In genomic region chr10:69217119-69217754, GRCh38 we compare ENCODE assay signal across 1 cellular context.
TF ChIP-seq lines count a peak whose summit lies in the region.

No MANE protein-coding gene starts in this region.

TF ChIP-seq in HEK293, 187 proteins besides CTCF, POLR2A, EP300 and RAD21 (continued from another document):
- TF ChIP-seq ZNF518A (tag by site-specific recombination; conservative IDR thresholded peaks at IDR 0.05; ENCODE audit: low read depth) (peak; percentile 66), FEZF1 (tag by site-specific recombination; IDR thresholded peaks at IDR 0.05) (no peak), PRDM10 (tag by site-specific recombination; IDR thresholded peaks at IDR 0.05) (peak; percentile 69), ZXDB (tag by site-specific recombination; IDR thresholded peaks at IDR 0.05) (peak; percentile 57), ZNF660 (tag by site-specific recombination; IDR thresholded peaks at IDR 0.05) (peak; percentile 95), ZNF394 (tag by site-specific recombination; IDR thresholded peaks at IDR 0.05; ENCODE audit: borderline replicate concordance) (peak; percentile 64), ZNF24 (tag by site-specific recombination; IDR thresholded peaks at IDR 0.05) (peak; percentile 95), EGR2 (tag by site-specific recombination; IDR thresholded peaks at IDR 0.05; ENCODE audit: low read depth) (no peak), ZBTB44 (tag by site-specific recombination; IDR thresholded peaks at IDR 0.05) (peak; percentile 55; the same call in 1 of the 2 replicates), ZNF692 (tag by site-specific recombination; IDR thresholded peaks at IDR 0.05) (peak; percentile 55; the same call in 1 of the 2 replicates), ZNF280C (tag by site-specific recombination; IDR thresholded peaks at IDR 0.05) (no peak), ZSCAN4 (tag by site-specific recombination; IDR thresholded peaks at IDR 0.05) (peak; percentile 40; the same call in 1 of the 2 replicates), HIC1 (tag by site-specific recombination; IDR thresholded peaks at IDR 0.05) (peak; percentile 82), ZBTB21 (tag by site-specific recombination; IDR thresholded peaks at IDR 0.05) (peak; percentile 89), GFI1B (tag by site-specific recombination; IDR thresholded peaks at IDR 0.05) (peak; percentile 19; the same call in 1 of the 2 replicates), SP7 (tag by site-specific recombination; IDR thresholded peaks at IDR 0.05) (peak; percentile 91), ZBTB17 (tag by site-specific recombination; IDR thresholded peaks at IDR 0.05) (peak; percentile 98), ZNF785 (tag by site-specific recombination; IDR thresholded peaks at IDR 0.05) (0 out of 2 replicates have a peak, but pooled peaks have one; percentile 3), INSM2 (tag by site-specific recombination; IDR thresholded peaks at IDR 0.05) (peak; percentile 99), ATF2 (tag by site-specific recombination; IDR thresholded peaks at IDR 0.05; ENCODE audit: low read depth) (peak; percentile 89)
